In the genomic region with DNA sequence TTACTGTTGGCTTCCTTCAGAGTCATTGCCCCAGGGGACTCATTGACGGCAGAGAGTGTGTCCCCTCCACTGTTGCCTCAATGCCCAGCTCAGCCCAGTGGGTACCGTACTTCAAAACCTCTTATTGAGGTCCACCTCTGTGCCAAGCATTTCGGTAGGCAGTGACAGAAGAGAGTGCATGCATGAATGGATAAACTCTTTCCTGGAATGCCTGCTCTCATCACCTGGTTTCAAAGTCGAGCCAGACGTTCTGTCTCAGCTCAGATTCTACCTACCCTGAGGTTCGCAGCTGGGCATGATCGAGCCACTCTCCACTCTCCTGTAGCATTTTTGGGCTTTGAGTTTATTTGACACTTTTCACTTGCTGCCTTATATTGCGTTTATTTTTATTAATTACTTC, we compare ENCODE assay signal across 21 cellular contexts.
"Had no signal": no experiment of that assay in that cellular context is flagged by ENCODE, and none has a peak within 500 bp of the region (broad histone marks: within the 10 kb centered on the region; RNA-seq: fewer than 3 reads in every experiment).

No MANE protein-coding gene starts in this region.

- H3K4me1 ChIP-seq: gastrocnemius medialis, lower lobe of right lung, right lobe of liver had no signal

- H3K9ac ChIP-seq: parathyroid adenoma had no signal

- H3K36me3 ChIP-seq: gastrocnemius medialis, lower lobe of right lung, neutrophil, right lobe of liver, suprapubic skin, vagina had no signal

- H3K4me3 ChIP-seq: dorsolateral prefrontal cortex, gastrocnemius medialis, lower lobe of right lung, right lobe of liver, suprapubic skin, vagina had no signal

- H2AFZ ChIP-seq: parathyroid adenoma had no signal

- ATAC-seq: esophagus mucosa; gastrocnemius medialis; left ventricle myocardium superior; lower lobe of right lung; natural killer cell; right lobe of liver; stimulated activated naive B cell treated with anti-CD40 and anti-IgM and Interleukin-4, amounts not matched to agents 10 μg/mL and 1 μg/mL and 100 μg/mL, for 72 hours had no signal

- H3K27ac ChIP-seq: dorsolateral prefrontal cortex, epithelial cell of prostate, gastrocnemius medialis, lower lobe of right lung, neutrophil, parathyroid adenoma, right lobe of liver, suprapubic skin, vagina had no signal

- DNase-seq: dorsolateral prefrontal cortex; effector CD4-positive, alpha-beta T cell; endodermal cell; foreskin fibroblast; gastrocnemius medialis; head of caudate nucleus; left ventricle myocardium superior; lower lobe of right lung; natural killer cell; right lobe of liver; small intestine; stimulated activated CD4-positive, alpha-beta T cell treated with anti-CD3 and anti-CD28 coated beads, Interleukin-15, amount 100 ng/mL, for 24 hours; stimulated activated CD4-positive, alpha-beta T cell treated with anti-CD3 and anti-CD28 coated beads, Interleukin-2, amount 100 ng/mL, for 48 hours; stimulated activated naive B cell treated with anti-CD40 and anti-IgM and Interleukin-4, amounts not matched to agents 10 μg/mL and 1 μg/mL and 100 μg/mL, for 72 hours; trophoblast cell had no signal

- H3K9me3 ChIP-seq: gastrocnemius medialis, lower lobe of right lung, neutrophil, right lobe of liver, suprapubic skin, vagina had no signal

- H3K27me3 ChIP-seq: dorsolateral prefrontal cortex, gastrocnemius medialis, neutrophil, right lobe of liver, suprapubic skin, vagina had no signal
